ENCODE assay signal across 8 cellular contexts in genomic region chr12:49537231-49537708, GRCh38. TPM values are rescaled to one million over a fixed set of nuclear protein-coding genes. Genes with fewer than 3 reads are reported as not detected.
DNase-seq lines count a peak whose midpoint lies in the region; ATAC-seq and TF ChIP-seq lines count a peak whose summit lies in the region.

No MANE protein-coding gene starts in this region.

- H3K4me3 Mint-ChIP-seq in CD4-positive, alpha-beta memory T cell, result peak overlapping the region; percentile 63 to 89 (median 84)
- peak overlapping the region; percentile 79 for H3K4me3 Mint-ChIP-seq in neural crest cell

- no peak for ATAC-seq in GM18505 (IDR thresholded peaks at IDR 0.05; ENCODE audit: unreplicated experiment)
- ATAC-seq in HG03135 (IDR thresholded peaks at IDR 0.05; ENCODE audit: unreplicated experiment), result no peak

- POLR2A ChIA-PET in CD4-positive, alpha-beta memory T cell (lab: Charles Lee; ENCODE audit: partially characterized antibody), result interaction anchor here (0.5 to 2.8 kb wide), 5 partner anchors 31 to 204 kb away, joined by 3 to 19 read pairs (median 3); partner anchors contain the start of genes MCRS1, SPATS2 and TMBIM6

- intact Hi-C loops in CD4-positive, alpha-beta memory T cell (cut with micrococcal nuclease), result no loop called here

- H3K4me1 Mint-ChIP-seq in CD4-positive, alpha-beta memory T cell, result peaks cover 3 to 28% (median 18%) of the 10 kb centered on the region in 4 donors
- peaks cover 5% of the 10 kb centered on the region for H3K4me1 Mint-ChIP-seq in neural crest cell

- no peak overlapping the region for H3K27ac ChIP-seq in CD4-positive, alpha-beta memory T cell (ENCODE audit: low read depth, low read length)
- H3K27ac ChIP-seq in duodenal mucosa (ENCODE audit: low read depth, low read length), result no peak overlapping the region

- H3K9me3 Mint-ChIP-seq in CD4-positive, alpha-beta memory T cell, result no peaks in the 10 kb centered on the region
- H3K9me3 Mint-ChIP-seq in neural crest cell, result no peaks in the 10 kb centered on the region

- H3K4me3 ChIP-seq in CD4-positive, alpha-beta memory T cell (ENCODE audit: low read length in 2 of 2), result peak overlapping the region in 1 of 2 donors; percentile 62
- H3K4me3 ChIP-seq in duodenal mucosa (ENCODE audit: low read depth in 1 of 2, low read length in 2 of 2), result peak overlapping the region; percentile 59 to 63

- peaks cover 0 to 5% of the 10 kb centered on the region in 2 donors for H3K27me3 Mint-ChIP-seq in CD4-positive, alpha-beta memory T cell
- peaks cover 83% of the 10 kb centered on the region for H3K27me3 Mint-ChIP-seq in neural crest cell (ENCODE audit: low read depth)

- no peak for TF ChIP-seq CTCF in neural crest cell (conservative IDR thresholded peaks at IDR 0.05)

- no peaks in the 10 kb centered on the region for H3K36me3 ChIP-seq in CD4-positive, alpha-beta memory T cell (ENCODE audit: insufficient read depth, low read length)
- H3K36me3 ChIP-seq in duodenal mucosa (ENCODE audit: control insufficient read depth in 1 of 2, insufficient read depth in 2 of 2, low read length in 2 of 2), result no peaks in the 10 kb centered on the region

- peaks cover 21% of the 10 kb centered on the region for H3K4me1 ChIP-seq in CD4-positive, alpha-beta memory T cell (ENCODE audit: insufficient read depth, low read length)
- peaks cover 15% of the 10 kb centered on the region in 2 donors for H3K4me1 ChIP-seq in duodenal mucosa (ENCODE audit: control insufficient read depth in 1 of 2, insufficient read depth in 2 of 2, low read length in 2 of 2)

- H3K27ac Mint-ChIP-seq in CD4-positive, alpha-beta memory T cell, result peak overlapping the region in 4 of 7 donors; percentile 15 to 76 (median 63)
- no peak overlapping the region for H3K27ac Mint-ChIP-seq in neural crest cell (ENCODE audit: unreplicated experiment)

- TF ChIP-seq POLR2A in GM18505 (IDR thresholded peaks at IDR 0.05; ENCODE audit: borderline replicate concordance, extremely low read depth, insufficient read depth, insufficient read length), result no peak

- DNase-seq in CD4-positive, alpha-beta memory T cell, result no peak
- DNase-seq in KBM-7, result peak; percentile 42
- DNase-seq in neural crest cell (ENCODE audit: low read depth, low spot score), result no peak
- no peak for DNase-seq in NCI-H446 treated with DMSO at 0.1 percent for 48 hours (lab: John Stamatoyannopoulos, UW)
- DNase-seq in SIG-M5 treated with dmso at 0.1 percent for 504 hours (lab: John Stamatoyannopoulos, UW; ENCODE audit: unreplicated experiment), result no peak

- no peaks in the 10 kb centered on the region for H3K9me3 ChIP-seq in CD4-positive, alpha-beta memory T cell (ENCODE audit: control insufficient read depth in 1 of 2, low read length in 2 of 2)
- no peaks in the 10 kb centered on the region for H3K9me3 ChIP-seq in duodenal mucosa (ENCODE audit: control insufficient read depth in 1 of 2, low read length in 2 of 2)

- no peak overlapping the region for H3K9ac ChIP-seq in duodenal mucosa (ENCODE audit: low read depth in 1 of 2, low read length in 2 of 2)

- peaks cover 0 to 1% of the 10 kb centered on the region in 2 donors for H3K36me3 Mint-ChIP-seq in CD4-positive, alpha-beta memory T cell
- H3K36me3 Mint-ChIP-seq in neural crest cell (ENCODE audit: low read depth), result no peaks in the 10 kb centered on the region

- CTCF ChIA-PET in CD4-positive, alpha-beta memory T cell (lab: Charles Lee; ENCODE audit: partially characterized antibody), result interaction anchor here (1.5 to 2.8 kb wide), 3 partner anchors 24 to 205 kb away, joined by 3 to 12 read pairs (median 6); no protein-coding TSS in a partner anchor

- in situ Hi-C loops in KBM-7 (cut with MboI; ENCODE audit: low pct_unique_long_range_greater_than_20kb, low sequenced_read_pairs), result no loop called here

- H3K27me3 ChIP-seq in CD4-positive, alpha-beta memory T cell (ENCODE audit: insufficient read depth, low read length), result no peaks in the 10 kb centered on the region
- peaks cover 29 to 36% of the 10 kb centered on the region in 2 donors for H3K27me3 ChIP-seq in duodenal mucosa (ENCODE audit: control insufficient read depth in 1 of 2, insufficient read depth in 2 of 2, low read length in 2 of 2)

RNA-seq across cellular contexts. Expression of gene KCNH3, which starts 1.6 kb away (rescaled TPM):
- 1 to 10 TPM; 1.3 to 2.4 TPM for total RNA-seq in CD4-positive, alpha-beta memory T cell
- 1 to 10 TPM in 1 of 2 donors, under 1 TPM in 1; 0.97 to 1.5 TPM for polyA plus RNA-seq in CD4-positive, alpha-beta memory T cell
- total RNA-seq in neural crest cell, result 0.16 and 0.34 TPM in 2 replicates

RNA-seq across cellular contexts. Expression of gene MCRS1, which starts 30.7 kb away (rescaled TPM):
- total RNA-seq in CD4-positive, alpha-beta memory T cell, result 10 to 100 TPM; 77.0 to 78.4 TPM
- polyA plus RNA-seq in CD4-positive, alpha-beta memory T cell, result 10 to 100 TPM; 58.0 to 59.6 TPM
- total RNA-seq in neural crest cell, result 89.6 and 95.3 TPM in 2 replicates
